In genomic region chr5:122916490-122916889, GRCh38 we compare ENCODE assay signal across 22 cellular contexts.
"Had no signal": no experiment of that assay in that cellular context is flagged by ENCODE, and none has a peak within 500 bp of the region (broad histone marks: within the 10 kb centered on the region; RNA-seq: fewer than 3 reads in every experiment).

No MANE protein-coding gene starts in this region.

- DNase-seq: IMR-90, Kasumi-1, MM.1S, NCI-H1092 treated with DMSO at 0.1 percent for 48 hours, NCI-H1436, NCI-H187, NCI-H2029, NCI-H2081 treated with DMSO at 0.1 percent for 48 hours, NCI-H2171, NCI-H226, NCI-H446, NCI-H510A, NCI-H524 treated with DMSO at 0.1 percent for 48 hours, NCI-H774, OCI-M1, PC-9, Peyer's patch, Right ventricle myocardium superior, SIG-M5 had no signal

- H3K4me1 ChIP-seq: Peyer's patch, SJSA1 had no signal

- H3K36me3 ChIP-seq: Peyer's patch, SJSA1 had no signal

- H3K9me3 ChIP-seq: Peyer's patch, SJSA1 had no signal

- H3K4me2 ChIP-seq: KMS-11, PC-9 had no signal

- H3K27me3 ChIP-seq: Peyer's patch, SJSA1 had no signal

- H3K27ac ChIP-seq: KMS-11, PC-9, Peyer's patch, SJSA1, SK-N-MC had no signal

- H2AFZ ChIP-seq: PC-9 had no signal

- H3K4me3 ChIP-seq: PC-9, Peyer's patch, SJSA1, SK-N-MC had no signal

- H3K9ac ChIP-seq: KMS-11 had no signal
